In the genomic region with DNA sequence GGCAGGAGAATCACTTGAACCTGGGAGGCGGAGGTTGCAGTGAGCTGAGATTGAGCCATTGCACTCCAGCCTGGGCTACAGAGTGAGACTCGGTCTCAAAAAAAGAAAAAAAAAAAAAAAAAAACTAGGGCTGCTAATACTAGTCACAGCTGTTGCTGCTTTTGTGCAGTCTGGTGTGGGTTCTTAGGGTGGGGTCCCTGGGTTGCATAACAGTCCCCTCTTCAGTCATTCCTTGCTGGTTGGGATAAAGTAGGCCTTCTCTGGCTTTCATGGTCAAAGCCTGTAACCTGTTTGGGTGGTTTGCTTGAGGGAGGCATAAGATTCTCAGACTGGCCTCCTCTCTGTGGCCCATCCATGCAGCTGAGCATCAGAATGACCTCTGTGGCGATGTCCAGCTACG, we compare ENCODE assay signal across 10 cellular contexts. TPM values are rescaled to one million over a fixed set of nuclear protein-coding genes. Genes with fewer than 3 reads are reported as not detected.
"Had no signal": no experiment of that assay in that cellular context is flagged by ENCODE, and none has a peak within 500 bp of the region (broad histone marks: within the 10 kb centered on the region; RNA-seq: fewer than 3 reads in every experiment).

No MANE protein-coding gene starts in this region.

- H3K27ac ChIP-seq: HL-60 had no signal

- DNase-seq: H9, HCEC 1CT, KBM-7 had no signal

- H3K4me3 ChIP-seq: GM23338 had no signal

- ATAC-seq: GM23338, HepG2 had no signal

- FAIRE-seq: H1, H54, HepG2 had no signal

RNA-seq across cellular contexts. Expression of a gene that starts 14.1 kb away (rescaled TPM):
- total RNA-seq: GM23338, H1, H9, HepG2, HT1080 had no signal
- polyA plus RNA-seq: GM23338, H1, HepG2, IgD-negative memory B cell had no signal

RNA-seq across cellular contexts. Expression of a gene that starts 44.9 kb away (rescaled TPM):
- total RNA-seq: GM23338, H1, H9, HepG2, HT1080 had no signal
- polyA plus RNA-seq: GM23338, HepG2, IgD-negative memory B cell had no signal
